27 cellular contexts compared by ENCODE assay signal in genomic region chr5:125160787-125161502, GRCh38.
DNase-seq lines count a peak whose midpoint lies in the region; ATAC-seq and TF ChIP-seq lines count a peak whose summit lies in the region.
"Had no signal": no experiment of that assay in that cellular context is flagged by ENCODE, and none has a peak within 500 bp of the region (broad histone marks: within the 10 kb centered on the region; RNA-seq: fewer than 3 reads in every experiment).

No MANE protein-coding gene starts in this region.

- POLR2A ChIA-PET in Panc1 (lab: Charles Lee), result no interaction called here

- peak overlapping the region; percentile 10 for H3K27ac Mint-ChIP-seq in nephron progenitor cell
- H3K27ac Mint-ChIP-seq: activated CD8-positive, alpha-beta memory T cell treated with anti-CD3 and anti-CD28 coated beads, Interleukin-2, amount 10 ng/mL, durations not matched to agents 7 days and 5 days; activated naive CD8-positive, alpha-beta T cell treated with anti-CD3 and anti-CD28 coated beads for 36 hours; activated T-helper 17 cell treated with anti-CD3 and anti-CD28 coated beads, Interleukin-2, amount 50 U/mL, for 72 hours; stimulated activated naive CD8-positive, alpha-beta T cell treated with anti-CD3 and anti-CD28 coated beads, Interleukin-15, amount 100 ng/mL, for 72 hours had no signal

- no peaks in the 10 kb centered on the region for H3K27me3 ChIP-seq in Panc1 (ENCODE audit: control insufficient read depth, insufficient read depth, low read length)
- H3K27me3 ChIP-seq: neutrophil, upper lobe of right lung had no signal

- no peaks in the 10 kb centered on the region for H3K36me3 ChIP-seq in Panc1 (ENCODE audit: control insufficient read depth, insufficient read depth, low read length)
- H3K36me3 ChIP-seq: HAP-1, neutrophil, upper lobe of right lung had no signal

- H3K9me3 ChIP-seq in Panc1 (ENCODE audit: control insufficient read depth, insufficient read depth, low read depth, low read length), result no peaks in the 10 kb centered on the region
- H3K9me3 ChIP-seq: HAP-1, neutrophil, upper lobe of right lung had no signal

- intact Hi-C loops in Panc1 (cut with micrococcal nuclease; ENCODE audit: unreplicated experiment), result no loop called here

- H3K9me3 Mint-ChIP-seq in nephron progenitor cell, result peaks cover 46% of the 10 kb centered on the region

- ATAC-seq in Panc1, result peak; percentile 56; the same call in 1 of the 2 replicates
- ATAC-seq: activated CD8-positive, alpha-beta memory T cell treated with anti-CD3 and anti-CD28 coated beads, Interleukin-2, amount 10 ng/mL, durations not matched to agents 7 days and 5 days; activated T-helper 17 cell treated with anti-CD3 and anti-CD28 coated beads, Interleukin-2, amount 50 U/mL, for 72 hours; left colon; mucosa of descending colon; psoas muscle; stimulated activated naive CD8-positive, alpha-beta T cell treated with anti-CD3 and anti-CD28 coated beads, Interleukin-15, amount 100 ng/mL, for 72 hours; upper lobe of right lung had no signal

- H3K27ac ChIP-seq in Panc1 (ENCODE audit: low read length), result no peak overlapping the region
- H3K27ac ChIP-seq: neutrophil, psoas muscle, upper lobe of right lung had no signal

- H3K4me3 ChIP-seq in Panc1 (ENCODE audit: low read depth in 2 of 2, low read length in 2 of 2) (no peak overlapping the region), fibroblast of villous mesenchyme (ENCODE audit: low read depth, low read length) (no peak overlapping the region)
- H3K4me3 ChIP-seq: HAP-1, mucosa of descending colon, psoas muscle, upper lobe of right lung had no signal

- no peaks in the 10 kb centered on the region for H3K4me1 ChIP-seq in Panc1 (ENCODE audit: control insufficient read depth, insufficient read depth, low read length)
- H3K4me1 ChIP-seq: psoas muscle, upper lobe of right lung had no signal

- CTCF ChIA-PET in Panc1 (lab: Charles Lee), result no interaction called here

- BruUV-seq in Panc1 (replicated peaks; lab: Mats Ljungman, UMichigan), result no TSS peak

- no peaks in the 10 kb centered on the region for H3K27me3 Mint-ChIP-seq in nephron progenitor cell (ENCODE audit: low read depth, poor library complexity)
- H3K27me3 Mint-ChIP-seq: activated CD8-positive, alpha-beta memory T cell treated with anti-CD3 and anti-CD28 coated beads, Interleukin-2, amount 10 ng/mL, durations not matched to agents 7 days and 5 days; activated naive CD8-positive, alpha-beta T cell treated with anti-CD3 and anti-CD28 coated beads for 36 hours; activated T-helper 17 cell treated with anti-CD3 and anti-CD28 coated beads, Interleukin-2, amount 50 U/mL, for 72 hours; stimulated activated naive CD8-positive, alpha-beta T cell treated with anti-CD3 and anti-CD28 coated beads, Interleukin-15, amount 100 ng/mL, for 72 hours had no signal

- H3K4me3 Mint-ChIP-seq in nephron progenitor cell, result peak overlapping the region; percentile 45
- H3K4me3 Mint-ChIP-seq: activated CD8-positive, alpha-beta memory T cell treated with anti-CD3 and anti-CD28 coated beads, Interleukin-2, amount 10 ng/mL, durations not matched to agents 7 days and 5 days; activated naive CD8-positive, alpha-beta T cell treated with anti-CD3 and anti-CD28 coated beads for 36 hours; activated T-helper 17 cell treated with anti-CD3 and anti-CD28 coated beads, Interleukin-2, amount 50 U/mL, for 72 hours; brain; stimulated activated naive CD8-positive, alpha-beta T cell treated with anti-CD3 and anti-CD28 coated beads, Interleukin-15, amount 100 ng/mL, for 72 hours had no signal

- in situ Hi-C loops in Panc1 (cut with HindIII; ENCODE audit: low pct_unique_long_range_greater_than_20kb, low sequenced_read_pairs), result no loop called here

- TF ChIP-seq CTCF in Panc1 (IDR thresholded peaks at IDR 0.05) (no peak), fibroblast of villous mesenchyme (IDR thresholded peaks at IDR 0.05; ENCODE audit: insufficient read depth, low read depth, low read length) (no peak), nephron progenitor cell (IDR thresholded peaks at IDR 0.05) (no peak)

- DNase-seq in HT1080 (ENCODE audit: low read depth), result peak; percentile 42
- DNase-seq in Panc1 (ENCODE audit: low read depth, low spot score), result no peak
- peak; percentile 44 for DNase-seq in fibroblast of villous mesenchyme (ENCODE audit: low read depth)
- peak; percentile 27 for DNase-seq in nephron progenitor cell
- no peak for DNase-seq in RPMI8226
- no peak for DNase-seq in DMS79 treated with DMSO at 0.1 percent for 48 hours (lab: John Stamatoyannopoulos, UW)
- no peak for DNase-seq in NCI-H345 (lab: John Stamatoyannopoulos, UW)
- DNase-seq in HuH-7 (ENCODE audit: low spot score), result no peak
- DNase-seq: activated CD4-positive, alpha-beta T cell treated with anti-CD3 and anti-CD28 coated beads for 48 hours; activated CD8-positive, alpha-beta memory T cell treated with anti-CD3 and anti-CD28 coated beads, Interleukin-2, amount 10 ng/mL, durations not matched to agents 7 days and 5 days; activated naive CD8-positive, alpha-beta T cell treated with anti-CD3 and anti-CD28 coated beads for 36 hours; cortex of kidney; DMS 273 treated with DMSO at 0.1 percent for 48 hours; foreskin fibroblast; GDM1; left colon; mucosa of descending colon; NCI-H1105; NCI-H510A; psoas muscle; stimulated activated CD4-positive, alpha-beta T cell treated with anti-CD3 and anti-CD28 coated beads, Interleukin-4, amount 100 ng/mL, for 4 hours; stimulated activated naive CD8-positive, alpha-beta T cell treated with anti-CD3 and anti-CD28 coated beads, Interleukin-15, amount 100 ng/mL, for 72 hours; upper lobe of right lung had no signal

- peaks cover 40% of the 10 kb centered on the region for H3K36me3 Mint-ChIP-seq in nephron progenitor cell (ENCODE audit: low read depth)
- H3K36me3 Mint-ChIP-seq: activated CD8-positive, alpha-beta memory T cell treated with anti-CD3 and anti-CD28 coated beads, Interleukin-2, amount 10 ng/mL, durations not matched to agents 7 days and 5 days; activated naive CD8-positive, alpha-beta T cell treated with anti-CD3 and anti-CD28 coated beads for 36 hours had no signal

- H3K4me1 Mint-ChIP-seq in nephron progenitor cell, result peaks cover 21% of the 10 kb centered on the region
- H3K4me1 Mint-ChIP-seq: activated CD8-positive, alpha-beta memory T cell treated with anti-CD3 and anti-CD28 coated beads, Interleukin-2, amount 10 ng/mL, durations not matched to agents 7 days and 5 days; activated naive CD8-positive, alpha-beta T cell treated with anti-CD3 and anti-CD28 coated beads for 36 hours; activated T-helper 17 cell treated with anti-CD3 and anti-CD28 coated beads, Interleukin-2, amount 50 U/mL, for 72 hours; stimulated activated naive CD8-positive, alpha-beta T cell treated with anti-CD3 and anti-CD28 coated beads, Interleukin-15, amount 100 ng/mL, for 72 hours had no signal

Comparison
In these comparisons a context has a peak if more than half of its experiments do, and no peak if none do; other contexts are left out.
1. DNase-seq: peak in HT1080 (single experiment), fibroblast of villous mesenchyme (single experiment) and nephron progenitor cell (single experiment); none in Panc1 (single experiment), RPMI8226 (single experiment), DMS79 treated with DMSO at 0.1 percent for 48 hours (single experiment), NCI-H345 (single experiment) and HuH-7 (single experiment).